8 cellular contexts compared by ENCODE assay signal in the genomic region with DNA sequence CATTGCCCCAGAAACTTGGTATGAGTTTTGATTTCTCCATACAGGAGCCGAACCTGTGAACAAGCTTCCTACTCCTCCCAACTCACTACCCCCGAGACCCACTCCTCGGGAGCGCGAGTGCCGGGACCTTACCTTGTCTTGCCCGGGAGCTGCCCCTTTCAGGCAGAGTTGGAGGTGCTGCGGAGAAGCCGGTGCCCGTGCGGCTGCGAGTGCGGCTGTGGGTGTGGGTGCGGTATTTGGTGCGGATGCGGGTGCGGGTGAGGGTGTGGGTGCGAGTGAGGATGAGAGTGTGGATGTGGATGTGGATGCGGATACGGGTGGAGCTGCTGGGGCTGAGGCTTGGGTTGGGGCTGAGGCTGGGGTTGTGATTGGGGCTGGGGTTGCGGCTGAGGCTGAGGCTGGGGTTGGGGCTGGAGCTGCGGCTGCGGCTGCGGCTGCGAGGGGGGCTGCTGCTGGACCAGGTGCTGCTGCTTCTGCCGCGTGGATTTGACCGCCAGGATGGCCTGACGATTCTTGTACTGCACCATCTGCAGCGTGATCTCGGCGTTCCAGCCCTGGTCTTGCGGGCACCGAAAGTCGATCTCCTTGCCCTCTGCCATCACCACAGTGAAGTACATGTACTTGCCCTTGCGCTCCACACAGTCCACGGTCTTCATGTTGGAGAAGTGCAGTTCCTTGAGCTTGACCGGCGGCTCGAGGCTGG. TPM values are rescaled to one million over a fixed set of nuclear protein-coding genes. Genes with fewer than 3 reads are reported as not detected.
DNase-seq lines count a peak whose midpoint lies in the region; ATAC-seq and TF ChIP-seq lines count a peak whose summit lies in the region.

No MANE protein-coding gene starts in this region.

- peaks cover 29% of the 10 kb centered on the region for H3K4me1 Mint-ChIP-seq in endodermal cell

- no peaks in the 10 kb centered on the region for H3K27me3 ChIP-seq in endodermal cell (ENCODE audit: control insufficient read depth, insufficient read depth, low read length, poor library complexity, severe bottlenecking)

- peak; percentile 18 for DNase-seq in NCI-H1105 (lab: John Stamatoyannopoulos, UW)
- peak; percentile 88 for DNase-seq in activated CD8-positive, alpha-beta memory T cell treated with anti-CD3 and anti-CD28 coated beads for 24 hours
- DNase-seq in endodermal cell: no peak
- peak; percentile 30 for DNase-seq in mucosa of gallbladder (ENCODE audit: low spot score)
- peak; percentile 57 for DNase-seq in stimulated activated naive CD4-positive, alpha-beta T cell treated with Interleukin-2 at 50 U/mL for 16 hours (lab: John Stamatoyannopoulos, UW)
- no peak for DNase-seq in HPDE6-E6E7 (ENCODE audit: extremely low spot score)
- no peak for DNase-seq in NCI-H1694 treated with DMSO at 0.1 percent for 48 hours (lab: John Stamatoyannopoulos, UW)

- H3K27ac Mint-ChIP-seq in endodermal cell: peak overlapping the region; percentile 82

- H3K27ac ChIP-seq in endodermal cell (ENCODE audit: low read depth, low read length): peak overlapping the region; percentile 18

- ATAC-seq in GM19468 (IDR thresholded peaks at IDR 0.05; ENCODE audit: extremely low read depth, unreplicated experiment): peak; percentile 1

- H3K36me3 ChIP-seq in endodermal cell (ENCODE audit: control insufficient read depth, insufficient read depth, low read length): no peaks in the 10 kb centered on the region

- WGBS in endodermal cell (ENCODE audit: insufficient coverage in 1 of 2, insufficient read length in 1 of 2), 2 experiments: 0% methylated on average over 16 to 40 of the region's 40 CpGs

- H3K9me3 Mint-ChIP-seq in endodermal cell: no peaks in the 10 kb centered on the region

- peaks cover 11% of the 10 kb centered on the region for H3K36me3 Mint-ChIP-seq in endodermal cell (ENCODE audit: low read depth)

- peak overlapping the region; percentile 90 for H3K4me3 ChIP-seq in endodermal cell (ENCODE audit: low read length)

- peaks cover 4% of the 10 kb centered on the region for H3K4me1 ChIP-seq in endodermal cell (ENCODE audit: control insufficient read depth, insufficient read depth, low read length)

- peak overlapping the region; percentile 54 for H3K9ac ChIP-seq in endodermal cell (ENCODE audit: extremely low read depth, low read length, poor library complexity, severe bottlenecking)

- H3K4me3 Mint-ChIP-seq in endodermal cell: peak overlapping the region; percentile 94

- TF ChIP-seq CTCF in endodermal cell (conservative IDR thresholded peaks at IDR 0.05): no peak

- no peaks in the 10 kb centered on the region for H3K27me3 Mint-ChIP-seq in endodermal cell (ENCODE audit: insufficient read depth)

- H3K9me3 ChIP-seq in endodermal cell (ENCODE audit: control insufficient read depth, low read length): no peaks in the 10 kb centered on the region

RNA-seq across cellular contexts. Expression of gene PHLDA1, which starts 1.0 kb away (rescaled TPM):
- 10 to 100 TPM in 1 of 2 donors, 1 to 10 TPM in 1; 3.7 to 16.2 TPM for total RNA-seq in endodermal cell
- 14.9 TPM for polyA plus RNA-seq in endodermal cell (2013, experiment 1 of 2)
- 13.4 TPM for polyA plus RNA-seq in endodermal cell (2013, experiment 2 of 2)
- 5.2 TPM for total RNA-seq in mucosa of gallbladder

RNA-seq across cellular contexts. Expression of gene NAP1L1, which starts 54.0 kb away (rescaled TPM):
- total RNA-seq in endodermal cell: 100 to 1,000 TPM; 711 to 829 TPM
- polyA plus RNA-seq in endodermal cell (2013, experiment 1 of 2): 1,267 TPM
- polyA plus RNA-seq in endodermal cell (2013, experiment 2 of 2): 1,250 TPM
- 317 TPM for total RNA-seq in mucosa of gallbladder

Comparison
In these comparisons a context has a peak if more than half of its experiments do, and no peak if none do; other contexts are left out.
1. DNase-seq: peak in NCI-H1105 (single experiment), activated CD8-positive, alpha-beta memory T cell treated with anti-CD3 and anti-CD28 coated beads for 24 hours (single experiment), mucosa of gallbladder (single experiment) and stimulated activated naive CD4-positive, alpha-beta T cell treated with Interleukin-2 at 50 U/mL for 16 hours (single experiment); none in endodermal cell (single experiment), HPDE6-E6E7 (single experiment) and NCI-H1694 treated with DMSO at 0.1 percent for 48 hours (single experiment).